ENCODE assay signal across 8 cellular contexts in genomic region chr6:143139884-143140283, GRCh38.
A peak's percentile ranks its signal among the peaks of the same experiment; 100 is the strongest.
DNase-seq lines count a peak whose midpoint lies in the region; ATAC-seq, FAIRE-seq and TF ChIP-seq lines count a peak whose summit lies in the region.
"Not testable (repeated sequence)": the region's sequence is repeated elsewhere in the genome, so short reads cannot be mapped to it uniquely, and the experiment has no call there.

No MANE protein-coding gene starts in this region.

- DNase-seq in ELR (ENCODE audit: low read depth) (peak; percentile 23), activated T-cell treated with anti-CD3 and anti-CD28 coated beads for 4 hours (peak; percentile 17)
- peak; percentile 79 for DNase-seq in activated CD4-positive, alpha-beta T cell treated with anti-CD3 and anti-CD28 coated beads for 36 hours
- peak; percentile 10 for DNase-seq in activated gamma-delta T cell treated with anti-CD3 and anti-CD28 coated beads, Interleukin-2, amount 50 U/mL, for 16 hours (ENCODE audit: low read depth)
- not testable (repeated sequence) for DNase-seq in K562 (ENCODE audit: extremely low read depth in 1 of 4, low spot score in 3 of 4); suprapubic skin (ENCODE audit: low spot score in 2 of 2)
- peak; percentile 61 for DNase-seq in stimulated activated CD4-positive, alpha-beta T cell treated with anti-CD3 and anti-CD28 coated beads, Interleukin-15, amount 100 ng/mL, for 24 hours
- peak; percentile 18 to 50 (median 29) for DNase-seq in stimulated activated CD4-positive, alpha-beta T cell treated with anti-CD3 and anti-CD28 coated beads, TNF-alpha, amount 100 ng/mL, for 24 hours (ENCODE audit: low read depth in 3 of 3)

- TF ChIP-seq CTCF in K562 (IDR thresholded peaks at IDR 0.05 in 2 of 3, conservative IDR thresholded peaks at IDR 0.05 in 1 of 3; ENCODE audit: insufficient read depth in 2 of 3, low read depth in 1 of 3, low read length in 3 of 3); suprapubic skin (IDR thresholded peaks at IDR 0.05): not testable (repeated sequence)

- not testable (repeated sequence) for H4K20me1 ChIP-seq in K562 (replicated peaks; ENCODE audit: control insufficient read depth, insufficient read depth, low read length)

- in situ Hi-C loops in K562 (cut with MboI), result not testable (repeated sequence)

- not testable (repeated sequence) for BruUV-seq in K562 (replicated peaks; lab: Mats Ljungman, UMichigan)

- peaks cover 23% of the 10 kb centered on the region; the same call in 2 of the 3 replicates for H3K36me3 ChIP-seq in K562 (ENCODE audit: control insufficient read depth, insufficient read depth, low read length)
- not testable (repeated sequence) for H3K36me3 ChIP-seq in suprapubic skin

- intact Hi-C loops in activated CD4-positive, alpha-beta T cell treated with anti-CD3 and anti-CD28 coated beads for 36 hours (cut with DNase I, micrococcal nuclease), result loop anchor here (1.0 to 10.0 kb wide), 4 partner anchors 195 to 315 kb away; partner anchors contain the start of gene HIVEP2 (in 2 of the 2)
- intact Hi-C loops in K562 (cut with micrococcal nuclease), result not testable (repeated sequence)

- H3K36me3 Mint-ChIP-seq in activated CD4-positive, alpha-beta T cell treated with anti-CD3 and anti-CD28 coated beads for 36 hours (ENCODE audit: low read depth), result peaks cover 53% of the 10 kb centered on the region

- H3K4me1 ChIP-seq in K562 (replicated peaks in 1 of 2; ENCODE audit: control insufficient read depth in 2 of 2, insufficient read depth in 2 of 2, low read length in 2 of 2); suprapubic skin: not testable (repeated sequence)

- H3K9me3 Mint-ChIP-seq in activated CD4-positive, alpha-beta T cell treated with anti-CD3 and anti-CD28 coated beads for 36 hours (ENCODE audit: low read depth), result peaks cover 31% of the 10 kb centered on the region

- not testable (repeated sequence) for FAIRE-seq in K562 (lab: Jason Lieb, UNC)

- not testable (repeated sequence) for H3K9me3 ChIP-seq in K562 (replicated peaks; ENCODE audit: control insufficient read depth, insufficient read depth, low read depth, low read length); suprapubic skin

- not testable (repeated sequence) for TF ChIP-seq EP300 in K562 (IDR thresholded peaks at IDR 0.05; ENCODE audit: low read length); suprapubic skin (IDR thresholded peaks at IDR 0.05)

- WGBS in K562 (ENCODE audit: insufficient coverage, low coverage, missing lambda C conversion rate), result 55% methylated on average over 5 of the region's 5 CpGs
- WGBS in suprapubic skin, result 87% methylated on average over 5 of the region's 5 CpGs

- H3K27ac ChIP-seq in K562 (ENCODE audit: extremely low read depth, low read depth, low read length), result not testable (repeated sequence)
- peak overlapping the region; percentile 9 for H3K27ac ChIP-seq in suprapubic skin

- not testable (repeated sequence) for H3K79me2 ChIP-seq in K562 (ENCODE audit: control insufficient read depth, insufficient read depth, low read length)

- not testable (repeated sequence) for H2AFZ ChIP-seq in K562 (ENCODE audit: low read depth, low read length)

- H3K27me3 Mint-ChIP-seq in activated CD4-positive, alpha-beta T cell treated with anti-CD3 and anti-CD28 coated beads for 36 hours, result not testable (repeated sequence)

- H3K27me3 ChIP-seq in K562 (ENCODE audit: control insufficient read depth in 2 of 2, insufficient read depth in 2 of 2, low read length in 2 of 2); suprapubic skin: not testable (repeated sequence)

- not testable (repeated sequence) for H3K4me3 ChIP-seq in K562, suprapubic skin

- peaks cover 56% of the 10 kb centered on the region for H3K4me1 Mint-ChIP-seq in activated CD4-positive, alpha-beta T cell treated with anti-CD3 and anti-CD28 coated beads for 36 hours

- not testable (repeated sequence) for H3K9ac ChIP-seq in K562 (ENCODE audit: insufficient read depth in 1 of 2, low read depth in 2 of 2, low read length in 2 of 2)

- H3K9me1 ChIP-seq in K562 (ENCODE audit: control insufficient read depth, insufficient read depth, low read length), result not testable (repeated sequence)

- ATAC-seq in activated CD4-positive, alpha-beta T cell treated with anti-CD3 and anti-CD28 coated beads for 36 hours, result peak; percentile 80
- ATAC-seq in K562, result not testable (repeated sequence)

- POLR2A ChIA-PET in activated CD4-positive, alpha-beta T cell treated with anti-CD3 and anti-CD28 coated beads for 36 hours (lab: Charles Lee), result interaction anchor here (0.7 kb wide), 1 partner anchor 80 kb away, joined by 3 read pairs; no protein-coding TSS in a partner anchor
- POLR2A ChIA-PET in K562 (lab: Yijun Ruan, JAX), result not testable (repeated sequence)

- not testable (repeated sequence) for H3K4me2 ChIP-seq in K562 (ENCODE audit: insufficient read depth, low read length)

- TF ChIP-seq RAD21 in K562 (CRISPR knock-in tag; conservative IDR thresholded peaks at IDR 0.05 in 1 of 2, IDR thresholded peaks at IDR 0.05 in 1 of 2), result not testable (repeated sequence)

- CTCF ChIA-PET in activated CD4-positive, alpha-beta T cell treated with anti-CD3 and anti-CD28 coated beads for 36 hours (lab: Charles Lee), result interaction anchor here (0.7 kb wide), 1 partner anchor 526 kb away, joined by 3 read pairs; no protein-coding TSS in a partner anchor
- CTCF ChIA-PET in K562 (lab: Yijun Ruan, JAX; ENCODE audit: low intra/inter-chr PET ratio), result not testable (repeated sequence)

- peak overlapping the region; percentile 17 for H3K4me3 Mint-ChIP-seq in activated CD4-positive, alpha-beta T cell treated with anti-CD3 and anti-CD28 coated beads for 36 hours

- H3K27ac Mint-ChIP-seq in activated CD4-positive, alpha-beta T cell treated with anti-CD3 and anti-CD28 coated beads for 36 hours, result peak overlapping the region; percentile 87

- TF ChIP-seq POLR2A in K562 (conservative IDR thresholded peaks at IDR 0.05); suprapubic skin (IDR thresholded peaks at IDR 0.05): not testable (repeated sequence)

TF ChIP-seq in K562, 482 proteins besides CTCF, POLR2A, EP300 and RAD21:
- TF ChIP-seq ZNF431 (CRISPR knock-in tag; IDR thresholded peaks at IDR 0.05), result peak; percentile 89
